In genomic region chr1:10028956-10029491, GRCh38 we compare ENCODE assay signal across 1 cellular context.
TF ChIP-seq lines count a peak whose summit lies in the region.

No MANE protein-coding gene starts in this region.

TF ChIP-seq in HepG2, 621 proteins besides CTCF, POLR2A, EP300 and RAD21:
- peak; percentile 4; the same call in 1 of the 2 replicates for TF ChIP-seq CEBPB (IDR thresholded peaks at IDR 0.05; ENCODE audit: borderline replicate concordance, low read depth, low read length)
